ENCODE assay signal across 11 cellular contexts in the genomic region with DNA sequence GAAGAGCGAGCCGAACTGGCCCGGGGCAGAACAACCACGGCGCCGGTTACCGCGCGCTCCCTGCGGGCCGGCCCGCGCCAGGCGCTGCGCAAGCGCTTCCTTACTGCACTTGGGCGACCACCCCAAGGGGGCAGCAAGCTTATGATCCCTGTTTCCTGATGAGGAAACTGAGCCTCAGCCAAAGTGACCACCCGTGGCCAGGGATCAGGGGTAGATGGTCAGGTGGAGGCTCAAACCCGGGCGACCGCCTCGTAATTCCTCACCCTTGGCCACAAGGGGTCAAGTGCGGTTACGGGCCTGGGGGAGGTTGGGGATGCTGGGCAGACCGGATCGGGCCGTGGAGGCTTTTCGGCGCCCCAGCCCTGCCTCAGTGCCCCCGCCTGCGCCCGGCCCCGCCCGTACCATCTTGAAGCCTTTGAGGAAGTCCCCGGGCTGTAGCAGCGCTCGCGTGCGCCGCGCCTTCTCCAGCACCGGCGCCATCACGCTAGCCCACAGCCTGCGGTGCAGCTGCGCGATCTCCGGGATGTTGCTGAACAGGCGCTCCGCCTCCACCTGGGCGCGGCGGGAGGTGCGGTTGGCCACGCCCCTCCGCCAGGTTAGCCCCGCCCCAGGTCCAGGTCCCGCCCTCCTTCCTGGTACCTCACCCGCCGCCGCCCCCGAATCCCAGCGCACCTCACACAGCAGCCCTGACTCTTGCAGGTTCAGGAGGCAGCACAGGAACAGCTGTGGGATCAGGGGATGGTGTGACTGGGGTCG. TPM values are rescaled to one million over a fixed set of nuclear protein-coding genes. Genes with fewer than 3 reads are reported as not detected.
DNase-seq lines count a peak whose midpoint lies in the region; ATAC-seq, FAIRE-seq and TF ChIP-seq lines count a peak whose summit lies in the region.
"Had no signal": no experiment of that assay in that cellular context is flagged by ENCODE, and none has a peak within 500 bp of the region (broad histone marks: within the 10 kb centered on the region; RNA-seq: fewer than 3 reads in every experiment).

No MANE protein-coding gene starts in this region.

- intact Hi-C loops in K562 (cut with micrococcal nuclease) = loop anchor here (5.0 kb wide), 1 partner anchor 64 kb away; no protein-coding TSS in a partner anchor
- intact Hi-C loops in lower lobe of right lung (cut with DNase I) = no loop called here

- DNase-seq in H7 (peak; percentile 95), K562 (ENCODE audit: extremely low read depth in 1 of 4, low spot score in 3 of 4) (peak; percentile 74 to 96 (median 87)), lower lobe of right lung (peak; percentile 51), NCI-H748 (lab: John Stamatoyannopoulos, UW; ENCODE audit: unreplicated experiment) (no peak), D721Med (ENCODE audit: insufficient read length, low spot score) (no peak)
- no peak for DNase-seq in activated naive CD4-positive, alpha-beta T cell (lab: John Stamatoyannopoulos, UW)
- DNase-seq: activated CD8-positive, alpha-beta memory T cell treated with anti-CD3 and anti-CD28 coated beads, Interleukin-2, amount 50 U/mL, for 4 hours; psoas muscle; SK-N-SH; stimulated activated CD4-positive, alpha-beta T cell treated with anti-CD3 and anti-CD28 coated beads, Interleukin-2, amount 100 ng/mL, for 48 hours; stimulated activated naive B cell treated with anti-CD40 and anti-IgM and Interleukin-4, amounts not matched to agents 10 μg/mL and 1 μg/mL and 100 μg/mL, for 72 hours had no signal

- POLR2A ChIA-PET in K562 (lab: Yijun Ruan, JAX) = interaction anchor here (0.6 to 1.1 kb wide), 4 partner anchors 8 to 332 kb away, joined by 3 read pairs; no protein-coding TSS in a partner anchor

- H2AFZ ChIP-seq in K562 (ENCODE audit: low read depth, low read length) = peak overlapping the region; percentile 38; the same call in 1 of the 2 replicates

- peak overlapping the region; percentile 62 for H3K4me2 ChIP-seq in K562 (ENCODE audit: insufficient read depth, low read length)
- H3K4me2 ChIP-seq: SK-N-SH had no signal

- WGBS in K562 (ENCODE audit: insufficient coverage, low coverage, missing lambda C conversion rate) = 7% methylated on average over 54 of the region's 64 CpGs

- peaks cover 2% of the 10 kb centered on the region for H3K9me1 ChIP-seq in K562 (ENCODE audit: control insufficient read depth, insufficient read depth, low read length)

- TF ChIP-seq EP300 in K562 (IDR thresholded peaks at IDR 0.05; ENCODE audit: low read length) = no peak

- no peak for TF ChIP-seq POLR2A in K562 (conservative IDR thresholded peaks at IDR 0.05)

- TF ChIP-seq CTCF in K562 (IDR thresholded peaks at IDR 0.05 in 2 of 3, conservative IDR thresholded peaks at IDR 0.05 in 1 of 3; ENCODE audit: insufficient read depth in 2 of 3, low read depth in 1 of 3, low read length in 3 of 3) (peak in 2 of 3 experiments; percentile 8 to 16; a peak in 1 of 6 replicates), lower lobe of right lung (IDR thresholded peaks at IDR 0.05) (no peak), D721Med (IDR thresholded peaks at IDR 0.05; ENCODE audit: insufficient read depth, missing control alignments) (no peak)

- H3K27me3 ChIP-seq in H7 (ENCODE audit: control insufficient read depth, insufficient read depth, low read length) (peaks cover 7% of the 10 kb centered on the region; the same call in 1 of the 2 replicates), K562 (ENCODE audit: control insufficient read depth in 2 of 2, insufficient read depth in 2 of 2, low read length in 2 of 2) (peaks cover 44 to 76% of the 10 kb centered on the region in 2 experiments), lower lobe of right lung (ENCODE audit: low read depth) (no peaks in the 10 kb centered on the region)

- in situ Hi-C loops in K562 (cut with MboI) = loop anchor here (5.0 kb wide), 1 partner anchor 59 kb away; no protein-coding TSS in a partner anchor

- H4K20me1 ChIP-seq in K562 (replicated peaks; ENCODE audit: control insufficient read depth, insufficient read depth, low read length) = peaks cover 46% of the 10 kb centered on the region

- TF ChIP-seq RAD21 in K562 (CRISPR knock-in tag; conservative IDR thresholded peaks at IDR 0.05 in 1 of 2, IDR thresholded peaks at IDR 0.05 in 1 of 2) = no peak

- H3K9ac ChIP-seq in K562 (ENCODE audit: insufficient read depth in 1 of 2, low read depth in 2 of 2, low read length in 2 of 2) = peak overlapping the region in 1 of 2 experiments; percentile 61; a peak in 2 of 4 replicates
- H3K9ac ChIP-seq: SK-N-SH had no signal

- ATAC-seq in K562 (peak; percentile 80), lower lobe of right lung (no peak)
- ATAC-seq: psoas muscle; stimulated activated naive B cell treated with anti-CD40 and anti-IgM and Interleukin-4, amounts not matched to agents 10 μg/mL and 1 μg/mL and 100 μg/mL, for 72 hours had no signal

- no peaks in the 10 kb centered on the region for H3K79me2 ChIP-seq in K562 (ENCODE audit: control insufficient read depth, insufficient read depth, low read length)

- H3K9me3 ChIP-seq in K562 (replicated peaks; ENCODE audit: control insufficient read depth, insufficient read depth, low read depth, low read length) (no peaks in the 10 kb centered on the region), lower lobe of right lung (no peaks in the 10 kb centered on the region)
- H3K9me3 ChIP-seq: psoas muscle, SK-N-SH had no signal

- H3K27ac ChIP-seq in K562 (ENCODE audit: extremely low read depth, low read depth, low read length) (no peak overlapping the region), lower lobe of right lung (no peak overlapping the region)
- H3K27ac ChIP-seq: psoas muscle had no signal

- CTCF ChIA-PET in K562 (lab: Yijun Ruan, JAX; ENCODE audit: low intra/inter-chr PET ratio) = interaction anchor here (1.1 kb wide), 1 partner anchor 122 kb away, joined by 3 read pairs; no protein-coding TSS in a partner anchor

- H3K4me1 ChIP-seq in K562 (replicated peaks in 1 of 2; ENCODE audit: control insufficient read depth in 2 of 2, insufficient read depth in 2 of 2, low read length in 2 of 2) = peaks cover 10 to 76% of the 10 kb centered on the region in 2 experiments; a peak in 4 of 5 replicates
- peaks cover 7% of the 10 kb centered on the region for H3K4me1 ChIP-seq in lower lobe of right lung
- H3K4me1 ChIP-seq: psoas muscle had no signal

- peak; percentile 67 for FAIRE-seq in K562 (lab: Jason Lieb, UNC)
- FAIRE-seq in D721Med (lab: Jason Lieb, UNC) = no peak

- BruUV-seq in K562 (replicated peaks; lab: Mats Ljungman, UMichigan) = no TSS peak

- H3K4me3 ChIP-seq in H7 (ENCODE audit: insufficient read depth, low read depth, low read length) (peak overlapping the region; percentile 57), K562 (peak overlapping the region; percentile 18), lower lobe of right lung (no peak overlapping the region)
- H3K4me3 ChIP-seq: psoas muscle had no signal

- H3K36me3 ChIP-seq in H7 (replicated peaks; ENCODE audit: control insufficient read depth, insufficient read depth, low read length) (peaks cover 13% of the 10 kb centered on the region), K562 (ENCODE audit: control insufficient read depth, insufficient read depth, low read length) (no peaks in the 10 kb centered on the region), lower lobe of right lung (peaks cover 15% of the 10 kb centered on the region)

RNA-seq across cellular contexts. Expression of a gene that starts 5.3 kb away (rescaled TPM):
- 5.4 and 15.7 TPM in 2 replicates for total RNA-seq in H7 (2014; rRNA removed; shearing (Covaris generic))
- 2.3 TPM in 1 of 2 replicates, not detected in the other for total RNA-seq in K562 (2011; cell fraction: chromatin; rRNA removed; ENCODE audit: low replicate concordance)
- total RNA-seq in K562 (2011; cell fraction: nucleolus; rRNA removed) = 0.26 and 2.2 TPM in 2 replicates
- 1.2 and 1.6 TPM in 2 replicates for total RNA-seq in K562 (2011; cell fraction: nucleoplasm; rRNA removed)
- total RNA-seq in K562 (2014; rRNA removed) = not detected in 2 replicates
- total RNA-seq in K562 (2014; rRNA removed; fragmentation: Illumina TruSeq; extraction: Trizol) = not detected in 2 replicates
- total RNA-seq in K562 (2015; rRNA removed; fragmentation: Illumina TruSeq; extraction: Trizol) = not detected in 2 replicates
- total RNA-seq in K562 (2021) = 0.49 and 0.89 TPM in 2 replicates
- 0.14 and 0.24 TPM in 2 replicates for polyA plus RNA-seq in K562 (2011; rRNA removed)
- polyA plus RNA-seq in K562 (2011; cell fraction: cytosol; rRNA removed) = 0.16 and 0.30 TPM in 2 replicates
- 0.90 and 2.6 TPM in 2 replicates for polyA plus RNA-seq in K562 (2011; cell fraction: nucleus; rRNA removed)
- 0.10 and 0.14 TPM in 2 replicates for polyA plus RNA-seq in K562 (2012)
- polyA plus RNA-seq in K562 (2014; fragmentation: Illumina TruSeq; extraction: Trizol) = not detected in 2 replicates
- polyA plus RNA-seq in K562 (2014; fragmentation: Nextera tagmentation; extraction: Ambion mirVana) = not detected
- not detected in 2 replicates for polyA plus RNA-seq in K562 (2014; rRNA removed)
- polyA minus RNA-seq in K562 (2011; rRNA and poly(A)+ RNA removed) = not detected in 2 replicates
- polyA minus RNA-seq in K562 (2011; cell fraction: cytosol; rRNA and poly(A)+ RNA removed) = not detected in 2 replicates
- polyA minus RNA-seq in K562 (2011; cell fraction: nucleus; rRNA and poly(A)+ RNA removed) = 0.13 TPM in 1 of 2 replicates, not detected in the other
- total RNA-seq in lower lobe of right lung = 8.2 TPM

RNA-seq across cellular contexts. Expression of a gene that starts 20.2 kb away (rescaled TPM):
- total RNA-seq in H7 (2014; rRNA removed; shearing (Covaris generic)) = 17.2 and 27.4 TPM in 2 replicates
- total RNA-seq in K562 (2011; cell fraction: chromatin; rRNA removed; ENCODE audit: low replicate concordance) = 0.51 and 2.5 TPM in 2 replicates
- total RNA-seq in K562 (2011; cell fraction: nucleolus; rRNA removed) = 1.4 and 1.5 TPM in 2 replicates
- 0.88 and 0.99 TPM in 2 replicates for total RNA-seq in K562 (2011; cell fraction: nucleoplasm; rRNA removed)
- total RNA-seq in K562 (2014; rRNA removed) (0.05 and 0.20 TPM in 2 replicates), K562 (2014; rRNA removed; fragmentation: Illumina TruSeq; extraction: Trizol) (0.04 TPM in 1 of 2 replicates, not detected in the other), K562 (2015; rRNA removed; fragmentation: Illumina TruSeq; extraction: Trizol) (not detected in 2 replicates), K562 (2021) (0.29 TPM in 2 replicates), lower lobe of right lung (9.5 TPM)
- polyA plus RNA-seq in K562 (2011; rRNA removed) (0.11 and 0.16 TPM in 2 replicates), K562 (2014; fragmentation: Illumina TruSeq; extraction: Trizol) (0.07 and 0.12 TPM in 2 replicates), K562 (2014; fragmentation: Nextera tagmentation; extraction: Ambion mirVana) (not detected), K562 (2014; rRNA removed) (0.13 and 0.26 TPM in 2 replicates)
- polyA plus RNA-seq in K562 (2011; cell fraction: cytosol; rRNA removed) = 0.06 and 0.49 TPM in 2 replicates
- 0.94 and 1.8 TPM in 2 replicates for polyA plus RNA-seq in K562 (2011; cell fraction: nucleus; rRNA removed)
- polyA plus RNA-seq in K562 (2012) = 0.04 and 0.07 TPM in 2 replicates
- 0.12 and 0.14 TPM in 2 replicates for polyA minus RNA-seq in K562 (2011; rRNA and poly(A)+ RNA removed)
- polyA minus RNA-seq in K562 (2011; cell fraction: cytosol; rRNA and poly(A)+ RNA removed) = 0.29 TPM in 1 of 2 replicates, not detected in the other
- polyA minus RNA-seq in K562 (2011; cell fraction: nucleus; rRNA and poly(A)+ RNA removed) = 1.2 TPM in 2 replicates

RNA-seq across cellular contexts. Expression of a gene that starts 46.7 kb away (rescaled TPM):
- 8.7 and 9.3 TPM in 2 replicates for total RNA-seq in H7 (2014; rRNA removed; shearing (Covaris generic))
- 1.6 and 6.0 TPM in 2 replicates for total RNA-seq in K562 (2011; cell fraction: chromatin; rRNA removed; ENCODE audit: low replicate concordance)
- 4.0 and 4.7 TPM in 2 replicates for total RNA-seq in K562 (2011; cell fraction: nucleolus; rRNA removed)
- 1.8 and 2.4 TPM in 2 replicates for total RNA-seq in K562 (2011; cell fraction: nucleoplasm; rRNA removed)
- 0.36 and 0.45 TPM in 2 replicates for total RNA-seq in K562 (2014; rRNA removed)
- 0.07 TPM in 1 of 2 replicates, not detected in the other for total RNA-seq in K562 (2014; rRNA removed; fragmentation: Illumina TruSeq; extraction: Trizol)
- 0.15 TPM in 1 of 2 replicates, not detected in the other for total RNA-seq in K562 (2015; rRNA removed; fragmentation: Illumina TruSeq; extraction: Trizol)
- total RNA-seq in K562 (2021) = 1.2 and 1.7 TPM in 2 replicates
- 0.54 and 2.9 TPM in 2 replicates for polyA plus RNA-seq in K562 (2011; rRNA removed)
- polyA plus RNA-seq in K562 (2011; cell fraction: cytosol; rRNA removed) = 1.2 and 1.9 TPM in 2 replicates
- polyA plus RNA-seq in K562 (2011; cell fraction: nucleus; rRNA removed) = 9.2 and 25.5 TPM in 2 replicates
- polyA plus RNA-seq in K562 (2012) = 2.0 and 5.0 TPM in 2 replicates
- polyA plus RNA-seq in K562 (2014; fragmentation: Illumina TruSeq; extraction: Trizol) = 0.07 and 0.11 TPM in 2 replicates
- polyA plus RNA-seq in K562 (2014; fragmentation: Nextera tagmentation; extraction: Ambion mirVana) = not detected
- polyA plus RNA-seq in K562 (2014; rRNA removed) = 0.65 and 2.9 TPM in 2 replicates
- 0.11 TPM in 1 of 2 replicates, not detected in the other for polyA minus RNA-seq in K562 (2011; rRNA and poly(A)+ RNA removed)
- 0.95 and 3.8 TPM in 2 replicates for polyA minus RNA-seq in K562 (2011; cell fraction: cytosol; rRNA and poly(A)+ RNA removed)
- polyA minus RNA-seq in K562 (2011; cell fraction: nucleus; rRNA and poly(A)+ RNA removed) = 3.4 and 3.5 TPM in 2 replicates
- total RNA-seq in lower lobe of right lung = 8.3 TPM
- total RNA-seq: psoas muscle had no signal

RNA-seq across cellular contexts. Expression of a gene that starts 51.5 kb away (rescaled TPM):
- total RNA-seq in H7 (2014; rRNA removed; shearing (Covaris generic)) = 0.04 and 0.62 TPM in 2 replicates
- total RNA-seq in K562 (2011; cell fraction: chromatin; rRNA removed; ENCODE audit: low replicate concordance) = 0.65 and 0.90 TPM in 2 replicates
- 0.53 and 1.7 TPM in 2 replicates for total RNA-seq in K562 (2011; cell fraction: nucleolus; rRNA removed)
- total RNA-seq in K562 (2011; cell fraction: nucleoplasm; rRNA removed) = 0.53 and 0.66 TPM in 2 replicates
- total RNA-seq in K562 (2014; rRNA removed) (0.04 and 0.05 TPM in 2 replicates), K562 (2014; rRNA removed; fragmentation: Illumina TruSeq; extraction: Trizol) (0.07 TPM in 1 of 2 replicates, not detected in the other), K562 (2015; rRNA removed; fragmentation: Illumina TruSeq; extraction: Trizol) (not detected in 2 replicates), K562 (2021) (0.18 TPM in 1 of 2 replicates, not detected in the other), lower lobe of right lung (6.4 TPM)
- polyA plus RNA-seq in K562 (2011; rRNA removed) (0.08 and 0.15 TPM in 2 replicates), K562 (2014; fragmentation: Illumina TruSeq; extraction: Trizol) (0.06 TPM in 2 replicates), K562 (2014; fragmentation: Nextera tagmentation; extraction: Ambion mirVana) (not detected), K562 (2014; rRNA removed) (not detected in 2 replicates)
- 0.21 and 0.25 TPM in 2 replicates for polyA plus RNA-seq in K562 (2011; cell fraction: cytosol; rRNA removed)
- polyA plus RNA-seq in K562 (2011; cell fraction: nucleus; rRNA removed) = 0.25 and 0.80 TPM in 2 replicates
- polyA plus RNA-seq in K562 (2012) = 0.08 TPM in 1 of 2 replicates, not detected in the other
- 0.30 and 0.32 TPM in 2 replicates for polyA minus RNA-seq in K562 (2011; rRNA and poly(A)+ RNA removed)
- polyA minus RNA-seq in K562 (2011; cell fraction: cytosol; rRNA and poly(A)+ RNA removed) = 0.91 TPM in 1 of 2 replicates, not detected in the other
- polyA minus RNA-seq in K562 (2011; cell fraction: nucleus; rRNA and poly(A)+ RNA removed) = 0.11 and 0.81 TPM in 2 replicates

Comparison
In these comparisons a context has a peak if more than half of its experiments do, and no peak if none do; other contexts are left out.
1. DNase-seq: peak in H7 (single experiment), K562 (4 of 4) and lower lobe of right lung (single experiment); none in NCI-H748 (single experiment), activated naive CD4-positive, alpha-beta T cell (0 of 4) and D721Med (single experiment).
2. CTCF ChIP-seq: peak in K562 (2 of 3); none in lower lobe of right lung (single experiment) and D721Med (single experiment).